In the genomic region with DNA sequence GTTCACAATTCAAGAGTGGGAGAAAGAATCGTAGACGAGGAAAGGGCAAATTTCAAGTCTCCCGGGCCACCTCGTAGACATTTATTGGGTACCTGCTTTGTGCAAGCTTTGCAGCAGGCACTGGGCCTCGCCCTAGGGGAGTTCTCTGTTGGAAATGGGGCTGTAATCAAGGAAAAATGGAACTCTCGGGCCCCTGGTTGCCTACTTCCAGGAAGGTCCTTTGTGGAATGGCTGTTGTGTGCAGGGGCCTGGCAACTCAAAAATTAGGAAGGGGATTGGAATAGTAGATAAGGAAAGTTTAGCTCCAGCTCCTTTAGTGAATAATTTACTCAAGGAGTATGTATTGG, we compare ENCODE assay signal across 8 cellular contexts. TPM values are rescaled to one million over a fixed set of nuclear protein-coding genes. Genes with fewer than 3 reads are reported as not detected.
DNase-seq lines count a peak whose midpoint lies in the region; ATAC-seq and TF ChIP-seq lines count a peak whose summit lies in the region.

No MANE protein-coding gene starts in this region.

- ATAC-seq in lung (ENCODE audit: insufficient read depth, low FRiP score) (no peak), GM18511 (IDR thresholded peaks at IDR 0.05; ENCODE audit: unreplicated experiment) (no peak)

- no peaks in the 10 kb centered on the region for H3K27me3 Mint-ChIP-seq in activated T-cell treated with anti-CD3 and anti-CD28 coated beads, Interleukin-2, amount 50 U/mL, for 24 hours
- H3K27me3 Mint-ChIP-seq in brain, result peaks cover 16% of the 10 kb centered on the region

- in situ Hi-C loops in transverse colon (cut with MboI; ENCODE audit: low pct_ligation_motif_present in 1 of 4, low pct_unique_long_range_greater_than_20kb in 1 of 4, low sequenced_read_pairs in 3 of 4), result no loop called here

- H3K9me3 ChIP-seq in lung (ENCODE audit: control insufficient read depth in 2 of 2, insufficient read depth in 1 of 2, low read length in 1 of 2) (no peaks in the 10 kb centered on the region), transverse colon (no peaks in the 10 kb centered on the region)

- no peak for TF ChIP-seq CTCF in brain (conservative IDR thresholded peaks at IDR 0.05)
- TF ChIP-seq CTCF in lung (IDR thresholded peaks at IDR 0.05; ENCODE audit: control extremely low read depth, extremely low read depth), result no peak
- no peak for TF ChIP-seq CTCF in transverse colon (IDR thresholded peaks at IDR 0.05)

- H3K27ac Mint-ChIP-seq in activated T-cell treated with anti-CD3 and anti-CD28 coated beads, Interleukin-2, amount 50 U/mL, for 24 hours, result peak overlapping the region; percentile 96
- peak overlapping the region; percentile 94 to 98 (median 98) for H3K27ac Mint-ChIP-seq in brain

- H3K4me3 ChIP-seq in lung (peak overlapping the region; percentile 78), transverse colon (peak overlapping the region; percentile 78 to 93 (median 86))

- peaks cover 51% of the 10 kb centered on the region for H3K4me1 Mint-ChIP-seq in activated T-cell treated with anti-CD3 and anti-CD28 coated beads, Interleukin-2, amount 50 U/mL, for 24 hours (ENCODE audit: low read depth)
- peaks cover 56% of the 10 kb centered on the region for H3K4me1 Mint-ChIP-seq in brain

- H3K27me3 ChIP-seq in lung (ENCODE audit: control insufficient read depth, insufficient read depth) (no peaks in the 10 kb centered on the region), transverse colon (no peaks in the 10 kb centered on the region)

- no peak for DNase-seq in activated T-cell treated with anti-CD3 and anti-CD28 coated beads, Interleukin-2, amount 50 U/mL, for 24 hours
- DNase-seq in activated T-cell treated with anti-CD3 and anti-CD28 coated beads, Interleukin-2, amount 50 U/mL, for 48 hours, result no peak
- DNase-seq in lung (ENCODE audit: low spot score) (no peak), transverse colon (no peak), NCI-H1694 treated with DMSO at 0.1 percent for 48 hours (lab: John Stamatoyannopoulos, UW) (no peak), EL (no peak)

- H3K36me3 Mint-ChIP-seq in activated T-cell treated with anti-CD3 and anti-CD28 coated beads, Interleukin-2, amount 50 U/mL, for 24 hours (ENCODE audit: low read depth), result peaks cover 49% of the 10 kb centered on the region
- peaks cover 19% of the 10 kb centered on the region for H3K36me3 Mint-ChIP-seq in brain

- H3K9me3 Mint-ChIP-seq in activated T-cell treated with anti-CD3 and anti-CD28 coated beads, Interleukin-2, amount 50 U/mL, for 24 hours, result no peaks in the 10 kb centered on the region
- H3K9me3 Mint-ChIP-seq in brain, result peaks cover 0 to 4% (median 0%) of the 10 kb centered on the region in 5 experiments

- TF ChIP-seq EP300 in transverse colon (IDR thresholded peaks at IDR 0.05; ENCODE audit: low read depth), result no peak

- H3K27ac ChIP-seq in lung (ENCODE audit: low read depth in 1 of 2, low read length in 1 of 2), result peak overlapping the region in 1 of 2 donors; percentile 81
- peak overlapping the region; percentile 93 to 95 (median 94) for H3K27ac ChIP-seq in transverse colon

- intact Hi-C loops in transverse colon (cut with DNase I; ENCODE audit: low total_unique reads), result no loop called here

- H3K36me3 ChIP-seq in lung (ENCODE audit: control insufficient read depth in 2 of 2, insufficient read depth in 2 of 2, low read length in 2 of 2), result peaks cover 3 to 17% of the 10 kb centered on the region in 2 donors
- H3K36me3 ChIP-seq in transverse colon, result peaks cover 0 to 12% (median 6%) of the 10 kb centered on the region in 4 donors

- 2% methylated on average over 6 of the region's 6 CpGs for WGBS in lung, 2 donors
- 0 to 1% methylated on average over 2 to 6 of the region's 6 CpGs for WGBS in transverse colon (ENCODE audit: low coverage in 1 of 2), 2 donors

- no peak for TF ChIP-seq POLR2A in transverse colon (IDR thresholded peaks at IDR 0.05)

- peak overlapping the region; percentile 93 for H3K4me3 Mint-ChIP-seq in activated T-cell treated with anti-CD3 and anti-CD28 coated beads, Interleukin-2, amount 50 U/mL, for 24 hours
- peak overlapping the region; percentile 92 to 97 (median 95) for H3K4me3 Mint-ChIP-seq in brain

- H3K4me1 ChIP-seq in lung (ENCODE audit: control insufficient read depth in 2 of 2, insufficient read depth in 2 of 2, low read length in 2 of 2) (peaks cover 10 to 15% of the 10 kb centered on the region in 2 donors), transverse colon (peaks cover 13 to 48% (median 36%) of the 10 kb centered on the region in 4 donors)

RNA-seq across cellular contexts. Expression of gene ZNF526, which starts 0.6 kb away (rescaled TPM):
- polyA plus RNA-seq in brain (ENCODE audit: insufficient read depth, low read depth, low replicate concordance) (6.3 TPM), lung (1 to 10 TPM; 4.6 to 5.5 TPM)
- total RNA-seq in lung (10 to 100 TPM in 1 of 2 donors, 1 to 10 TPM in 1; 5.3 to 14.4 TPM), transverse colon (10 to 100 TPM in 1 of 4 donors, 1 to 10 TPM in 3; 6.4 to 19.5 (median 6.8) TPM)

RNA-seq across cellular contexts. Expression of gene DEDD2, which starts 3.2 kb away (rescaled TPM):
- polyA plus RNA-seq in brain (ENCODE audit: insufficient read depth, low read depth, low replicate concordance) (63.1 TPM), lung (10 to 100 TPM; 31.4 to 60.8 TPM)
- total RNA-seq in lung (10 to 100 TPM; 34.1 to 39.4 TPM), transverse colon (10 to 100 TPM; 52.2 to 90.8 (median 63.0) TPM)

RNA-seq across cellular contexts. Expression of gene GSK3A, which starts 21.7 kb away (rescaled TPM):
- polyA plus RNA-seq in brain (ENCODE audit: insufficient read depth, low read depth, low replicate concordance) (159 TPM), lung (10 to 100 TPM; 53.7 to 54.2 TPM)
- total RNA-seq in lung (10 to 100 TPM; 23.7 to 38.8 TPM), transverse colon (10 to 100 TPM; 10.7 to 46.4 (median 31.0) TPM)

RNA-seq across cellular contexts. Expression of gene ERF, which starts 34.2 kb away (rescaled TPM):
- polyA plus RNA-seq in brain (ENCODE audit: insufficient read depth, low read depth, low replicate concordance) (30.1 TPM), lung (10 to 100 TPM; 35.2 to 50.8 TPM)
- total RNA-seq in lung (10 to 100 TPM; 24.2 to 53.6 TPM), transverse colon (10 to 100 TPM; 20.9 to 67.3 (median 30.5) TPM)

RNA-seq across cellular contexts. Expression of gene CIC, which starts 48.3 kb away (rescaled TPM):
- 77.9 TPM for polyA plus RNA-seq in brain (ENCODE audit: insufficient read depth, low read depth, low replicate concordance)
- 10 to 100 TPM; 31.2 to 84.5 TPM for total RNA-seq in lung
- 10 to 100 TPM; 38.2 to 43.0 TPM for polyA plus RNA-seq in lung
- 10 to 100 TPM; 35.1 to 96.5 (median 43.6) TPM for total RNA-seq in transverse colon
